In genomic region chr17:68152161-68152571, GRCh38 we compare ENCODE assay signal across 1 cellular context.
TF ChIP-seq lines count a peak whose summit lies in the region.

No MANE protein-coding gene starts in this region.

TF ChIP-seq in K562, 482 proteins besides CTCF, POLR2A, EP300 and RAD21 (continued from another document):
- TF ChIP-seq, protein P1, sequence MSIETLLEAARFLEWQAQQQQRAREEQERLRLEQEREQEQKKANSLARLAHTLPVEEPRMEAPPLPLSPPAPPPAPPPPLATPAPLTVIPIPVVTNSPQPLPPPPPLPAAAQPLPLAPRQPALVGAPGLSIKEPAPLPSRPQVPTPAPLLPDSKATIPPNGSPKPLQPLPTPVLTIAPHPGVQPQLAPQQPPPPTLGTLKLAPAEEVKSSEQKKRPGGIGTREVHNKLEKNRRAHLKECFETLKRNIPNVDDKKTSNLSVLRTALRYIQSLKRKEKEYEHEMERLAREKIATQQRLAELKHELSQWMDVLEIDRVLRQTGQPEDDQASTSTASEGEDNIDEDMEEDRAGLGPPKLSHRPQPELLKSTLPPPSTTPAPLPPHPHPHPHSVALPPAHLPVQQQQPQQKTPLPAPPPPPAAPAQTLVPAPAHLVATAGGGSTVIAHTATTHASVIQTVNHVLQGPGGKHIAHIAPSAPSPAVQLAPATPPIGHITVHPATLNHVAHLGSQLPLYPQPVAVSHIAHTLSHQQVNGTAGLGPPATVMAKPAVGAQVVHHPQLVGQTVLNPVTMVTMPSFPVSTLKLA (conservative IDR thresholded peaks at IDR 0.05) = peak in 1 of 2 experiments; percentile 42; a peak in 1 of 4 replicates
- TF ChIP-seq SUPT5H (IDR thresholded peaks at IDR 0.05) = no peak
- TF ChIP-seq HDAC1 (IDR thresholded peaks at IDR 0.05) = no peak
- TF ChIP-seq, protein P2, sequence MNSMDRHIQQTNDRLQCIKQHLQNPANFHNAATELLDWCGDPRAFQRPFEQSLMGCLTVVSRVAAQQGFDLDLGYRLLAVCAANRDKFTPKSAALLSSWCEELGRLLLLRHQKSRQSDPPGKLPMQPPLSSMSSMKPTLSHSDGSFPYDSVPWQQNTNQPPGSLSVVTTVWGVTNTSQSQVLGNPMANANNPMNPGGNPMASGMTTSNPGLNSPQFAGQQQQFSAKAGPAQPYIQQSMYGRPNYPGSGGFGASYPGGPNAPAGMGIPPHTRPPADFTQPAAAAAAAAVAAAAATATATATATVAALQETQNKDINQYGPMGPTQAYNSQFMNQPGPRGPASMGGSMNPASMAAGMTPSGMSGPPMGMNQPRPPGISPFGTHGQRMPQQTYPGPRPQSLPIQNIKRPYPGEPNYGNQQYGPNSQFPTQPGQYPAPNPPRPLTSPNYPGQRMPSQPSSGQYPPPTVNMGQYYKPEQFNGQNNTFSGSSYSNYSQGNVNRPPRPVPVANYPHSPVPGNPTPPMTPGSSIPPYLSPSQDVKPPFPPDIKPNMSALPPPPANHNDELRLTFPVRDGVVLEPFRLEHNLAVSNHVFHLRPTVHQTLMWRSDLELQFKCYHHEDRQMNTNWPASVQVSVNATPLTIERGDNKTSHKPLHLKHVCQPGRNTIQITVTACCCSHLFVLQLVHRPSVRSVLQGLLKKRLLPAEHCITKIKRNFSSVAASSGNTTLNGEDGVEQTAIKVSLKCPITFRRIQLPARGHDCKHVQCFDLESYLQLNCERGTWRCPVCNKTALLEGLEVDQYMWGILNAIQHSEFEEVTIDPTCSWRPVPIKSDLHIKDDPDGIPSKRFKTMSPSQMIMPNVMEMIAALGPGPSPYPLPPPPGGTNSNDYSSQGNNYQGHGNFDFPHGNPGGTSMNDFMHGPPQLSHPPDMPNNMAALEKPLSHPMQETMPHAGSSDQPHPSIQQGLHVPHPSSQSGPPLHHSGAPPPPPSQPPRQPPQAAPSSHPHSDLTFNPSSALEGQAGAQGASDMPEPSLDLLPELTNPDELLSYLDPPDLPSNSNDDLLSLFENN (IDR thresholded peaks at IDR 0.05; ENCODE audit: low read depth in 2 of 2, low read length in 2 of 2) = no peak
- 0 out of 2 replicates have a peak, but pooled peaks have one; percentile 31 for TF ChIP-seq CREB1 (IDR thresholded peaks at IDR 0.05)
- TF ChIP-seq CREB1 (CRISPR knock-in tag; IDR thresholded peaks at IDR 0.05) = 0 out of 2 replicates have a peak, but pooled peaks have one; percentile 30
- no peak for TF ChIP-seq SMARCA5 (IDR thresholded peaks at IDR 0.05)
- TF ChIP-seq, protein P3, sequence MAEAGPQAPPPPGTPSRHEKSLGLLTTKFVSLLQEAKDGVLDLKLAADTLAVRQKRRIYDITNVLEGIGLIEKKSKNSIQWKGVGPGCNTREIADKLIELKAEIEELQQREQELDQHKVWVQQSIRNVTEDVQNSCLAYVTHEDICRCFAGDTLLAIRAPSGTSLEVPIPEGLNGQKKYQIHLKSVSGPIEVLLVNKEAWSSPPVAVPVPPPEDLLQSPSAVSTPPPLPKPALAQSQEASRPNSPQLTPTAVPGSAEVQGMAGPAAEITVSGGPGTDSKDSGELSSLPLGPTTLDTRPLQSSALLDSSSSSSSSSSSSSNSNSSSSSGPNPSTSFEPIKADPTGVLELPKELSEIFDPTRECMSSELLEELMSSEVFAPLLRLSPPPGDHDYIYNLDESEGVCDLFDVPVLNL (CRISPR knock-in tag; IDR thresholded peaks at IDR 0.05; ENCODE audit: low read depth) = no peak
- no peak for TF ChIP-seq MYNN (IDR thresholded peaks at IDR 0.05)
- no peak for TF ChIP-seq MYNN (CRISPR knock-in tag; IDR thresholded peaks at IDR 0.05)
- TF ChIP-seq PHF20 (IDR thresholded peaks at IDR 0.05; ENCODE audit: partially characterized antibody) = no peak
- TF ChIP-seq MYC (IDR thresholded peaks at IDR 0.05; ENCODE audit: low read depth, low read length) = peak; percentile 33; the same call in 1 of the 2 replicates
- no peak for TF ChIP-seq MYC (CRISPR knock-in tag; IDR thresholded peaks at IDR 0.05; ENCODE audit: borderline replicate concordance, low read depth)
- 0 out of 2 replicates have a peak, but pooled peaks have one; percentile 9 for TF ChIP-seq TCF3 (CRISPR knock-in tag; IDR thresholded peaks at IDR 0.05)
- no peak for TF ChIP-seq ARNT (IDR thresholded peaks at IDR 0.05)
- TF ChIP-seq NFIX (CRISPR knock-in tag; IDR thresholded peaks at IDR 0.05; ENCODE audit: low read depth) = no peak
- no peak for TF ChIP-seq SPI1 (IDR thresholded peaks at IDR 0.05; ENCODE audit: borderline replicate concordance, low read depth, low read length)
- no peak for TF ChIP-seq NKRF (IDR thresholded peaks at IDR 0.05; ENCODE audit: borderline replicate concordance)
- TF ChIP-seq RUNX1 (IDR thresholded peaks at IDR 0.05; ENCODE audit: low read depth) = no peak
- no peak for TF ChIP-seq ZNF24 (IDR thresholded peaks at IDR 0.05)
- TF ChIP-seq, protein P4, sequence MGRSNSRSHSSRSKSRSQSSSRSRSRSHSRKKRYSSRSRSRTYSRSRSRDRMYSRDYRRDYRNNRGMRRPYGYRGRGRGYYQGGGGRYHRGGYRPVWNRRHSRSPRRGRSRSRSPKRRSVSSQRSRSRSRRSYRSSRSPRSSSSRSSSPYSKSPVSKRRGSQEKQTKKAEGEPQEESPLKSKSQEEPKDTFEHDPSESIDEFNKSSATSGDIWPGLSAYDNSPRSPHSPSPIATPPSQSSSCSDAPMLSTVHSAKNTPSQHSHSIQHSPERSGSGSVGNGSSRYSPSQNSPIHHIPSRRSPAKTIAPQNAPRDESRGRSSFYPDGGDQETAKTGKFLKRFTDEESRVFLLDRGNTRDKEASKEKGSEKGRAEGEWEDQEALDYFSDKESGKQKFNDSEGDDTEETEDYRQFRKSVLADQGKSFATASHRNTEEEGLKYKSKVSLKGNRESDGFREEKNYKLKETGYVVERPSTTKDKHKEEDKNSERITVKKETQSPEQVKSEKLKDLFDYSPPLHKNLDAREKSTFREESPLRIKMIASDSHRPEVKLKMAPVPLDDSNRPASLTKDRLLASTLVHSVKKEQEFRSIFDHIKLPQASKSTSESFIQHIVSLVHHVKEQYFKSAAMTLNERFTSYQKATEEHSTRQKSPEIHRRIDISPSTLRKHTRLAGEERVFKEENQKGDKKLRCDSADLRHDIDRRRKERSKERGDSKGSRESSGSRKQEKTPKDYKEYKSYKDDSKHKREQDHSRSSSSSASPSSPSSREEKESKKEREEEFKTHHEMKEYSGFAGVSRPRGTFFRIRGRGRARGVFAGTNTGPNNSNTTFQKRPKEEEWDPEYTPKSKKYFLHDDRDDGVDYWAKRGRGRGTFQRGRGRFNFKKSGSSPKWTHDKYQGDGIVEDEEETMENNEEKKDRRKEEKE (IDR thresholded peaks at IDR 0.05; ENCODE audit: borderline replicate concordance in 1 of 2, control insufficient read depth in 1 of 2, low read depth in 2 of 2, low read length in 1 of 2) = no peak
- peak; percentile 44; the same call in 1 of the 2 replicates for TF ChIP-seq DMBX1 (CRISPR knock-in tag; IDR thresholded peaks at IDR 0.05; ENCODE audit: borderline replicate concordance)
- TF ChIP-seq ZZZ3 (IDR thresholded peaks at IDR 0.05) = no peak
- TF ChIP-seq NFIC (IDR thresholded peaks at IDR 0.05) = peak; percentile 21; the same call in 1 of the 2 replicates
